In genomic region chr17:29565643-29566472, GRCh38 we compare ENCODE assay signal across 8 cellular contexts. TPM values are rescaled to one million over a fixed set of nuclear protein-coding genes. Genes with fewer than 3 reads are reported as not detected.
DNase-seq lines count a peak whose midpoint lies in the region; ATAC-seq and TF ChIP-seq lines count a peak whose summit lies in the region.

No MANE protein-coding gene starts in this region.

- H3K4me3 ChIP-seq in DND-41 (ENCODE audit: low read depth in 1 of 2, low read length in 2 of 2): peak overlapping the region; percentile 24 to 84; a peak in 3 of 4 replicates
- H3K4me3 ChIP-seq in HUES64 (ENCODE audit: low read length): peak overlapping the region; percentile 75
- peak overlapping the region; percentile 83 to 95 for H3K4me3 ChIP-seq in ascending aorta

- POLR2A ChIA-PET in RWPE1 (lab: Yijun Ruan, JAX; ENCODE audit: low non-redundant PET): no interaction called here

- H3K79me2 ChIP-seq in DND-41 (ENCODE audit: insufficient read depth, low read length): peaks cover 38% of the 10 kb centered on the region

- ATAC-seq in DND-41 (ENCODE audit: insufficient read depth, low read depth): 0 out of 3 replicates have a peak, but pooled peaks have one; percentile 2
- ATAC-seq in HG03520 (IDR thresholded peaks at IDR 0.05; ENCODE audit: unreplicated experiment): no peak

- H4K20me1 ChIP-seq in DND-41 (ENCODE audit: insufficient read depth, low read length): peaks cover 20% of the 10 kb centered on the region

- H2AFZ ChIP-seq in DND-41 (ENCODE audit: low read depth, low read length): peak overlapping the region; percentile 72

- CTCF ChIA-PET in RWPE1 (lab: Yijun Ruan, JAX): interaction anchor here (0.6 to 1.4 kb wide), 5 partner anchors 29 to 242 kb away, joined by 3 read pairs; no protein-coding TSS in a partner anchor

- H3K27ac ChIP-seq in DND-41 (ENCODE audit: low read length) (peak overlapping the region; percentile 7; the same call in 1 of the 2 replicates), HUES64 (ENCODE audit: low read depth, low read length) (no peak overlapping the region), RWPE1 (peak overlapping the region; percentile 98), ascending aorta (peak overlapping the region; percentile 41 to 91)

- peak overlapping the region; percentile 92 for H3K9ac ChIP-seq in DND-41 (ENCODE audit: low read depth, low read length)
- H3K9ac ChIP-seq in HUES64 (ENCODE audit: low read depth, low read length): no peak overlapping the region; the same call in 1 of the 2 replicates

- 9% methylated on average over 55 of the region's 55 CpGs for WGBS in HUES64

- H3K9me3 ChIP-seq in DND-41 (ENCODE audit: insufficient read depth, low read length, severe bottlenecking) (no peaks in the 10 kb centered on the region), HUES64 (ENCODE audit: insufficient read depth, low read depth, low read length) (no peaks in the 10 kb centered on the region), ascending aorta (no peaks in the 10 kb centered on the region)

- DNase-seq in DND-41 (peak; percentile 48), RWPE1 (ENCODE audit: low spot score) (no peak), ascending aorta (ENCODE audit: low spot score in 2 of 2) (no peak), islet precursor cell (peak; percentile 82), anterior cingulate cortex (lab: John Stamatoyannopoulos, UW) (no peak)
- peak; percentile 67 for DNase-seq in stimulated activated CD4-positive, alpha-beta T cell treated with anti-CD3 and anti-CD28 coated beads, Interleukin-1b, Interleukin-23, amount 100 ng/mL, for 48 hours

- intact Hi-C loops in ascending aorta (cut with DNase I): no loop called here

- H3K36me3 ChIP-seq in DND-41 (ENCODE audit: insufficient read depth, low read length) (peaks cover 20% of the 10 kb centered on the region), HUES64 (ENCODE audit: insufficient read depth, low read length) (no peaks in the 10 kb centered on the region), ascending aorta (peaks cover 0 to 5% of the 10 kb centered on the region in 2 donors)

- peaks cover 54% of the 10 kb centered on the region for H3K4me1 ChIP-seq in DND-41 (ENCODE audit: insufficient read depth, low read length)
- peaks cover 4% of the 10 kb centered on the region; the same call in 1 of the 2 replicates for H3K4me1 ChIP-seq in HUES64 (ENCODE audit: insufficient read depth, low read length)
- peaks cover 6 to 16% of the 10 kb centered on the region in 2 donors for H3K4me1 ChIP-seq in ascending aorta

- H3K4me2 ChIP-seq in DND-41 (ENCODE audit: insufficient read depth, low read length): peak overlapping the region; percentile 96

- H3K27me3 ChIP-seq in DND-41 (ENCODE audit: insufficient read depth, low read length, poor library complexity) (peaks cover 9% of the 10 kb centered on the region), HUES64 (ENCODE audit: insufficient read depth, low read length) (peaks cover 59% of the 10 kb centered on the region), ascending aorta (no peaks in the 10 kb centered on the region)

- TF ChIP-seq CTCF in DND-41 (IDR thresholded peaks at IDR 0.05; ENCODE audit: borderline replicate concordance, extremely low read depth, low read length, poor library complexity, severe bottlenecking) (peak; percentile 54), RWPE1 (conservative IDR thresholded peaks at IDR 0.05; ENCODE audit: low read depth) (no peak), ascending aorta (IDR thresholded peaks at IDR 0.05) (no peak)

RNA-seq across cellular contexts. Expression of gene ABHD15, which starts 1.0 kb away (rescaled TPM):
- polyA plus RNA-seq in HUES64 (2013, experiment 1 of 2): 0.40 TPM
- polyA plus RNA-seq in HUES64 (2013, experiment 2 of 2): 0.63 TPM
- 11.0 TPM for total RNA-seq in ascending aorta

RNA-seq across cellular contexts. Expression of gene TP53I13, which starts 2.6 kb away (rescaled TPM):
- polyA plus RNA-seq in HUES64 (2013, experiment 1 of 2): 12.2 TPM
- polyA plus RNA-seq in HUES64 (2013, experiment 2 of 2): 17.8 TPM
- 93.7 TPM for total RNA-seq in ascending aorta

RNA-seq across cellular contexts. Expression of gene GIT1, which starts 23.6 kb away (rescaled TPM):
- 32.9 TPM for polyA plus RNA-seq in HUES64 (2013, experiment 1 of 2)
- polyA plus RNA-seq in HUES64 (2013, experiment 2 of 2): 36.4 TPM
- 142 TPM for total RNA-seq in ascending aorta

RNA-seq across cellular contexts. Expression of gene ANKRD13B, which starts 27.1 kb away (rescaled TPM):
- 12.1 TPM for polyA plus RNA-seq in HUES64 (2013, experiment 1 of 2)
- polyA plus RNA-seq in HUES64 (2013, experiment 2 of 2): 12.9 TPM
- 16.7 TPM for total RNA-seq in ascending aorta

RNA-seq across cellular contexts. Expression of gene CORO6, which starts 56.9 kb away (rescaled TPM):
- polyA plus RNA-seq in HUES64 (2013, experiment 1 of 2): 1.1 TPM
- 2.1 TPM for polyA plus RNA-seq in HUES64 (2013, experiment 2 of 2)
- total RNA-seq in ascending aorta: 22.0 TPM

Comparison
In these comparisons a context has a peak if more than half of its experiments do, and no peak if none do; other contexts are left out.
1. DNase-seq: peak in DND-41 (single experiment), islet precursor cell (single experiment) and stimulated activated CD4-positive, alpha-beta T cell treated with anti-CD3 and anti-CD28 coated beads, Interleukin-1b, Interleukin-23, amount 100 ng/mL, for 48 hours (single experiment); none in RWPE1 (single experiment), ascending aorta (0 of 2) and anterior cingulate cortex (0 of 58).
2. Peak in every context shown above with its lines, with median percentiles within 50 percentile points of each other: H3K4me3 ChIP-seq.